ENCODE assay signal across 9 cellular contexts in the genomic region with DNA sequence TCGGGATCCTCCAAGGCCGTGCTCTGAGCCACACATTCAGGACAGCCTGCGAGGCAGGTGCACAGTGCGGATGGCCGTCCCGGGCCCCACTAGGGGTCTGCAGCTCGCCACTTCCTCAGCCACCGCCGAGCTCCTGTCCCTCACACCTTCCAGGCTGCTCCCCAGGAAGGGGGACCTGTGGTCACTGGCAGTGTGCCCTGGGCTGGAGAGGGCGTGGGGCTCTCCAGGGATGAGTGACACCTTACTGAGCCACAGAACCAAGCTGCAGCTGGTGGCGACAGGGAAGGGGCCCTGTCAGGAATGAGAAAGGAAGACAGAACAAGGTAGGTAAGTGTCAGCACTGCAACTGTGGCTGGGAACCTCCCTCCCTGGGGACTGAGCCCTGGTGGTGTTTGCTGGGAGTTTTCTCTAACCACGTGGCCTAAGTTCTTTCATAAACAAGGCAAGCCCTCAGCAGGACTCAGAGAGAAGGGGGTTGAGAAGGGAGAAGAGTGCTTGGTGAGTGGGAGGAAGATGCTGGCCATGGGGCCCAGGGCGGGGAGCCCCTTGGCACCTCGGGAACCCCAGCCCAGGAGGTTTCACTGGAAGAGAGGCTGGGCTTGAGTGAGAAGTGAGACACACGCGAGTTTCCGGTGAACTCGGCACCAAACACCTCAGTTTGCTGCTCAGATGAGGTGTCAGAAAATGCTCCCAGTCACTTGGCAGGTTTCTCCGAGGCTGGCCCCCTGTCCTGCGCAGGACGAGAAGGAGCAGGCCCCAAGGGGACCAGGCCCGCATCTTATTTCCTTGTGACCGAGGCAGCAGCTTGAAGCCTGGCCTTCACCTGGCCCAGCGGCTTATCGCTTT. TPM values are rescaled to one million over a fixed set of nuclear protein-coding genes. Genes with fewer than 3 reads are reported as not detected.
DNase-seq lines count a peak whose midpoint lies in the region; ATAC-seq and TF ChIP-seq lines count a peak whose summit lies in the region.
"Had no signal": no experiment of that assay in that cellular context is flagged by ENCODE, and none has a peak within 500 bp of the region (broad histone marks: within the 10 kb centered on the region; RNA-seq: fewer than 3 reads in every experiment).

No MANE protein-coding gene starts in this region.

- peaks cover 51% of the 10 kb centered on the region for H3K4me1 Mint-ChIP-seq in activated CD8-positive, alpha-beta T cell treated with anti-CD3 and anti-CD28 coated beads, Interleukin-2, amount 10 ng/mL, durations not matched to agents 7 days and 5 days (ENCODE audit: low read depth)

- ATAC-seq in GM19452 (IDR thresholded peaks at IDR 0.05; ENCODE audit: unreplicated experiment) (peak; percentile 56), HG03280 (IDR thresholded peaks at IDR 0.05; ENCODE audit: unreplicated experiment) (peak; percentile 46)
- peak; percentile 56 for ATAC-seq in activated CD8-positive, alpha-beta T cell treated with anti-CD3 and anti-CD28 coated beads, Interleukin-2, amount 10 ng/mL, durations not matched to agents 7 days and 5 days

- H3K27ac Mint-ChIP-seq in activated CD8-positive, alpha-beta T cell treated with anti-CD3 and anti-CD28 coated beads, Interleukin-2, amount 10 ng/mL, durations not matched to agents 7 days and 5 days: peak overlapping the region; percentile 84

- no peaks in the 10 kb centered on the region for H3K9me3 Mint-ChIP-seq in activated CD8-positive, alpha-beta T cell treated with anti-CD3 and anti-CD28 coated beads, Interleukin-2, amount 10 ng/mL, durations not matched to agents 7 days and 5 days (ENCODE audit: insufficient read depth)

- POLR2A ChIA-PET in activated CD8-positive, alpha-beta T cell treated with anti-CD3 and anti-CD28 coated beads, Interleukin-2, amount 10 ng/mL, durations not matched to agents 7 days and 5 days (lab: Charles Lee): interaction anchor here (1.0 to 1.3 kb wide), 2 partner anchors 30 to 172 kb away, joined by 4 to 6 read pairs; a partner anchor contains a TSS

- DNase-seq in activated CD8-positive, alpha-beta T cell treated with anti-CD3 and anti-CD28 coated beads, Interleukin-2, amount 10 ng/mL, durations not matched to agents 7 days and 5 days: peak; percentile 43
- DNase-seq in stimulated activated CD4-positive, alpha-beta T cell treated with anti-CD3 and anti-CD28 coated beads, Interleukin-4, amount 100 ng/mL, for 24 hours: peak; percentile 46
- DNase-seq in NCI-H446 (lab: John Stamatoyannopoulos, UW) (no peak), SIG-M5 treated with dmso at 0.1 percent for 504 hours (lab: John Stamatoyannopoulos, UW; ENCODE audit: unreplicated experiment) (no peak), midbrain (lab: John Stamatoyannopoulos, UW) (no peak)
- DNase-seq: heart left ventricle had no signal

- no peaks in the 10 kb centered on the region for H3K36me3 Mint-ChIP-seq in activated CD8-positive, alpha-beta T cell treated with anti-CD3 and anti-CD28 coated beads, Interleukin-2, amount 10 ng/mL, durations not matched to agents 7 days and 5 days (ENCODE audit: low read depth)

- no peak overlapping the region for H3K4me3 Mint-ChIP-seq in activated CD8-positive, alpha-beta T cell treated with anti-CD3 and anti-CD28 coated beads, Interleukin-2, amount 10 ng/mL, durations not matched to agents 7 days and 5 days

- peak; percentile 8 for TF ChIP-seq POLR2A in GM10847 (IDR thresholded peaks at IDR 0.05; ENCODE audit: extremely low read depth, insufficient read length)

- CTCF ChIA-PET in activated CD8-positive, alpha-beta T cell treated with anti-CD3 and anti-CD28 coated beads, Interleukin-2, amount 10 ng/mL, durations not matched to agents 7 days and 5 days (lab: Charles Lee): interaction anchor here (0.7 to 2.6 kb wide), 3 partner anchors 12 to 137 kb away, joined by 4 to 10 read pairs (median 7); no protein-coding TSS in a partner anchor

- no peaks in the 10 kb centered on the region for H3K27me3 Mint-ChIP-seq in activated CD8-positive, alpha-beta T cell treated with anti-CD3 and anti-CD28 coated beads, Interleukin-2, amount 10 ng/mL, durations not matched to agents 7 days and 5 days (ENCODE audit: low read depth)

RNA-seq across cellular contexts. Expression of a gene that starts 5.2 kb away (rescaled TPM):
- total RNA-seq in activated CD8-positive, alpha-beta T cell treated with anti-CD3 and anti-CD28 coated beads, Interleukin-2, amount 10 ng/mL, durations not matched to agents 7 days and 5 days: 1 to 10 TPM; 1.4 to 1.6 TPM

RNA-seq across cellular contexts. Expression of a gene that starts 10.6 kb away (rescaled TPM):
- total RNA-seq in activated CD8-positive, alpha-beta T cell treated with anti-CD3 and anti-CD28 coated beads, Interleukin-2, amount 10 ng/mL, durations not matched to agents 7 days and 5 days: not detected
- total RNA-seq: heart left ventricle had no signal

Comparison
In these comparisons a context has a peak if more than half of its experiments do, and no peak if none do; other contexts are left out.
1. DNase-seq: peak in activated CD8-positive, alpha-beta T cell treated with anti-CD3 and anti-CD28 coated beads, Interleukin-2, amount 10 ng/mL, durations not matched to agents 7 days and 5 days (single experiment) and stimulated activated CD4-positive, alpha-beta T cell treated with anti-CD3 and anti-CD28 coated beads, Interleukin-4, amount 100 ng/mL, for 24 hours (single experiment); none in NCI-H446 (0 of 2), SIG-M5 treated with dmso at 0.1 percent for 504 hours (single experiment) and midbrain (single experiment).
2. Peak in every context shown above with its lines, with median percentiles within 50 percentile points of each other: ATAC-seq.